Comparison of ENCODE assay signal across 24 cellular contexts in the genomic region with DNA sequence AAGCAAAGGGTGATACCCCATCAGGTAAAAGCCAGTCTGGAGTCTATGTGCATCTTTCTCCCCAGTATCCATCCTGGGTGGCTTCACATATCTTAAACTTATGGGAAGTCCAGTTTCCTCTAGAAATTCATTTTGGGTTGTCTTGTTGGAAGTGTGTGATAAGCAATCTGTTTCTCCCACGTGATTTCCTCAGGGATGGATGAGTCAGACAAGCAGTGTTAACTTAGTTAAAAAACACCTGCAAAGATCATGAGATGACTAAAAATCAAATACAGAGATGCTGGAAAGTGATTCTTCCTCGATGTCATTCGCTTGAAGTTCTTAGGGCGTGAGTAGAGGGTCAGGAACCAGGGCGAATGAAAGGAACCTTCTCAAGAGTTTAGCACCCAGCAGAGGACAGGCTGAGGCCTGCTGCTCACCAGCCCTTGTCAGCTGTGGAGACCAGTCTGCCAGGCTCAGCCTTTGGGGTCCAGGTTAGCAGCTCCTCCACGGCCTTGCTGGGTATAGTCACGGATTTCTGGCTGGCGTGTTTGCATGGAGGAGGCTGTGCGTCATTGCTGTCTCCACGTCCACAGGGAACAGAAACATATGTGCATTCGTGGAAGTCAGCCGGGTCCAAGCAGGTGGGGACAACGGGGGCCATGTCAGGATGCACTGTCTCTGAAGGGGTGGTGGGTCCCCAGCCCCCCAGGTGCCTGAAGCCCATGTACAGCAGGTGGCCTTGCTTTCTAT. TPM values are rescaled to one million over a fixed set of nuclear protein-coding genes. Genes with fewer than 3 reads are reported as not detected.
"Had no signal": no experiment of that assay in that cellular context is flagged by ENCODE, and none has a peak within 500 bp of the region (broad histone marks: within the 10 kb centered on the region; RNA-seq: fewer than 3 reads in every experiment).

No MANE protein-coding gene starts in this region.

- DNase-seq: activated CD4-positive, alpha-beta T cell treated with anti-CD3 and anti-CD28 coated beads, Interleukin-2, amount 10 ng/mL, durations not matched to agents 7 days and 5 days; activated CD4-positive, CD25-positive, alpha-beta regulatory T cell treated with anti-CD3 and anti-CD28 coated beads, Interleukin-2, amount 50 U/mL, for 72 hours; activated CD8-positive, alpha-beta T cell treated with anti-CD3 and anti-CD28 coated beads, Interleukin-2, amount 10 ng/mL, durations not matched to agents 7 days and 5 days; activated gamma-delta T cell treated with Interleukin-2 at 50 U/mL for 16 hours; activated T-cell treated with anti-CD3 and anti-CD28 coated beads, Interleukin-2, amount 50 U/mL, for 1 hour; brain microvascular endothelial cell; colonic mucosa; endodermal cell; foreskin melanocyte; left cardiac atrium; mesenchymal stem cell; naive B cell; right lobe of liver; stimulated activated CD4-positive, alpha-beta T cell treated with anti-CD3 and anti-CD28 coated beads, Interleukin-2, amount 100 ng/mL, for 24 hours; thyroid gland; upper lobe of right lung had no signal

- H3K4me3 ChIP-seq: ascending aorta, colonic mucosa, right lobe of liver, skin epidermis, thyroid gland, upper lobe of right lung had no signal

- H3K9me3 ChIP-seq: ascending aorta, colonic mucosa, right lobe of liver, thyroid gland had no signal

- ATAC-seq: activated CD8-positive, alpha-beta T cell treated with anti-CD3 and anti-CD28 coated beads, Interleukin-2, amount 10 ng/mL, durations not matched to agents 7 days and 5 days; left cardiac atrium; right lobe of liver; SK-N-SH treated with all-trans-retinoic acid at 6 μM for 48 hours; stimulated activated effector memory CD8-positive, alpha-beta T cell treated with anti-CD3 and anti-CD28 coated beads, Interleukin-12 subunit alpha, Interleukin-12 subunit beta, amount 100 ng/mL, for 72 hours; upper lobe of right lung had no signal

- H3K36me3 ChIP-seq: ascending aorta, brain microvascular endothelial cell, colonic mucosa, right lobe of liver, thyroid gland, upper lobe of right lung had no signal

- H3K27ac ChIP-seq: ascending aorta, brain microvascular endothelial cell, colonic mucosa, right lobe of liver, thyroid gland, upper lobe of right lung, VCaP had no signal

- H3K4me1 ChIP-seq: ascending aorta, colonic mucosa, right lobe of liver, upper lobe of right lung had no signal

- H3K27me3 ChIP-seq: ascending aorta, colonic mucosa, right lobe of liver, thyroid gland, upper lobe of right lung had no signal

RNA-seq across cellular contexts. Expression of gene PNPLA1, which starts 2.8 kb away (rescaled TPM):
- total RNA-seq: activated CD4-positive, alpha-beta T cell treated with anti-CD3 and anti-CD28 coated beads, Interleukin-2, amount 10 ng/mL, durations not matched to agents 7 days and 5 days; activated CD8-positive, alpha-beta T cell treated with anti-CD3 and anti-CD28 coated beads, Interleukin-2, amount 10 ng/mL, durations not matched to agents 7 days and 5 days; ascending aorta; endodermal cell; epithelial cell of proximal tubule; left cardiac atrium; right lobe of liver; T-helper 2 cell treated with Interferon-gamma antibody and Interleukin-4, amounts not matched to agents 100 ng/mL and 5 ng/mL, for 36 hours had no signal
- polyA plus RNA-seq: neural cell had no signal
